In the genomic region with DNA sequence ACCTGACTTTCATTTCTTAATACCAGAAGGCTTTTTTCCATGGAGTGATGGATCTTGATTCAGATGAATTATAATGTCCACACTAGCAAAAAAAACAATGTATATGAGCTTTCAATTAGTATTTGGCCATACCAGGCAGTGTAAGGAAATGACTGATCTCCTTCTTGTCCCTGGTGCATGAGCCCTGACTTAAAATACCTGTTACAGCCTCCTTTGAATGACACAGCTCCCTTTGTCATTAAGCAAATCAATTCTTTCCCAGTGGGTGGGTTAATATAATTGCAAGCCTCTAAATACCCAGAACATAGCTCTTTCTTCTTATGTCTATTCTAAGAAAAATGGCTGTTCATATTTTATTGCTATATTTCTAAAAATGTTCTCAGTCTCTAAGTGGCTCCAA, we compare ENCODE assay signal across 1 cellular context.
TF ChIP-seq lines count a peak whose summit lies in the region.

No MANE protein-coding gene starts in this region.

TF ChIP-seq in H1, 55 proteins besides CTCF, POLR2A, EP300 and RAD21:
- TF ChIP-seq CHD1 (IDR thresholded peaks at IDR 0.05; ENCODE audit: low read depth, low read length) (no peak), BRCA1 (IDR thresholded peaks at IDR 0.05; ENCODE audit: low read depth, low read length) (no peak), NRF1 (IDR thresholded peaks at IDR 0.05; ENCODE audit: low read depth, low read length) (no peak), SP4 (IDR thresholded peaks at IDR 0.05; ENCODE audit: low read length) (no peak), JUN (IDR thresholded peaks at IDR 0.05; ENCODE audit: low read depth, low read length) (no peak), SP2 (IDR thresholded peaks at IDR 0.05; ENCODE audit: low read length) (no peak), SUZ12 (IDR thresholded peaks at IDR 0.05; ENCODE audit: low read length) (no peak), MAFK (IDR thresholded peaks at IDR 0.05; ENCODE audit: low read depth, low read length) (no peak), YY1 (IDR thresholded peaks at IDR 0.05; ENCODE audit: low read depth, low read length) (no peak), KDM4A (IDR thresholded peaks at IDR 0.05; ENCODE audit: low read depth, low read length, severe bottlenecking) (no peak), BCL11A (IDR thresholded peaks at IDR 0.05; ENCODE audit: low read depth in 2 of 2, low read length in 2 of 2) (no peak), HDAC6 (IDR thresholded peaks at IDR 0.05; ENCODE audit: low read depth, low read length) (no peak), SIX5 (IDR thresholded peaks at IDR 0.05; ENCODE audit: low read depth, low read length) (no peak)
- TF ChIP-seq, protein P1, sequence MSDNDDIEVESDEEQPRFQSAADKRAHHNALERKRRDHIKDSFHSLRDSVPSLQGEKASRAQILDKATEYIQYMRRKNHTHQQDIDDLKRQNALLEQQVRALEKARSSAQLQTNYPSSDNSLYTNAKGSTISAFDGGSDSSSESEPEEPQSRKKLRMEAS (IDR thresholded peaks at IDR 0.05) = no peak
TF ChIP-seq in H1: peak in this region for 0.
